Comparison of ENCODE assay signal across 1 cellular context in genomic region chr3:3636815-3637214, GRCh38.
TF ChIP-seq lines count a peak whose summit lies in the region.

No MANE protein-coding gene starts in this region.

TF ChIP-seq in H1, 55 proteins besides CTCF, POLR2A, EP300 and RAD21:
- TF ChIP-seq GABPA (IDR thresholded peaks at IDR 0.05; ENCODE audit: borderline replicate concordance, insufficient read depth, low read length) = no peak
- TF ChIP-seq SP2 (IDR thresholded peaks at IDR 0.05; ENCODE audit: low read length) = no peak
- TF ChIP-seq BCL11A (IDR thresholded peaks at IDR 0.05; ENCODE audit: low read depth in 2 of 2, low read length in 2 of 2) = no peak
- no peak for TF ChIP-seq POU5F1 (IDR thresholded peaks at IDR 0.05; ENCODE audit: low read depth, low read length)
TF ChIP-seq in H1: peak in this region for 0.
